ENCODE assay signal across 1 cellular context in genomic region chr5:7886849-7887460, GRCh38.
TF ChIP-seq lines count a peak whose summit lies in the region.

No MANE protein-coding gene starts in this region.

TF ChIP-seq in SK-N-SH, 30 proteins besides CTCF, POLR2A, EP300 and RAD21 (continued from another document):
- no peak for TF ChIP-seq MEF2A (IDR thresholded peaks at IDR 0.05; ENCODE audit: borderline replicate concordance, low read depth)
